ENCODE assay signal across 1 cellular context in the genomic region with DNA sequence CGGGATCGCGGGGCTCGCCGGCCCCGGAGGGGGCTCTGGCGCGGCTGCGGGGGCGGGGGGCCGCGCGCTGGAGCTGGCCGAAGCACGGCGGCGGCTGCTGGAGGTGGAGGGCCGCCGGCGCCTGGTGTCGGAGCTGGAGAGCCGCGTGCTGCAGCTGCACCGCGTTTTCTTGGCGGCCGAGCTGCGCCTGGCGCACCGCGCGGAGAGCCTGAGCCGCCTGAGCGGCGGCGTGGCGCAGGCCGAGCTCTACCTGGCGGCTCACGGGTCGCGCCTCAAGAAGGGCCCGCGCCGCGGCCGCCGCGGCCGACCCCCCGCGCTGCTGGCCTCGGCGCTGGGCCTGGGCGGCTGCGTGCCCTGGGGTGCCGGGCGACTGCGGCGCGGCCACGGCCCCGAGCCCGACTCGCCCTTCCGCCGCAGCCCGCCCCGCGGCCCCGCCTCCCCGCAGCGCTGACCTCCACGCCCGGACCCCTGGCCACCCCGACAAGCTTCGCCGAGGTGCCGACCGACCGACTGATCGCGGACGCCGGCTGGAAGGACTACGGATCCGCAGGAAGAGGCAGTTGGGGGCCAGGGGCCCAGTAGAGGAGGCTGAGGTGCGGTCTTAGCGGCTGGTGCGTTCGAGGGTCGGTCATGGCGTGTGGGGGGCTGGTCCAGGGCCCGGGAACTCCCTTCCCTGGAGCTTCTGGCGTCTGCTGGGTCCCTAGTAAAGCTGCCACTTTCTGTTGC.
TF ChIP-seq lines count a peak whose summit lies in the region.

No MANE protein-coding gene starts in this region.

TF ChIP-seq in K562, 482 proteins besides CTCF, POLR2A, EP300 and RAD21 (continued from another document and continues in another):
- TF ChIP-seq, protein P1, sequence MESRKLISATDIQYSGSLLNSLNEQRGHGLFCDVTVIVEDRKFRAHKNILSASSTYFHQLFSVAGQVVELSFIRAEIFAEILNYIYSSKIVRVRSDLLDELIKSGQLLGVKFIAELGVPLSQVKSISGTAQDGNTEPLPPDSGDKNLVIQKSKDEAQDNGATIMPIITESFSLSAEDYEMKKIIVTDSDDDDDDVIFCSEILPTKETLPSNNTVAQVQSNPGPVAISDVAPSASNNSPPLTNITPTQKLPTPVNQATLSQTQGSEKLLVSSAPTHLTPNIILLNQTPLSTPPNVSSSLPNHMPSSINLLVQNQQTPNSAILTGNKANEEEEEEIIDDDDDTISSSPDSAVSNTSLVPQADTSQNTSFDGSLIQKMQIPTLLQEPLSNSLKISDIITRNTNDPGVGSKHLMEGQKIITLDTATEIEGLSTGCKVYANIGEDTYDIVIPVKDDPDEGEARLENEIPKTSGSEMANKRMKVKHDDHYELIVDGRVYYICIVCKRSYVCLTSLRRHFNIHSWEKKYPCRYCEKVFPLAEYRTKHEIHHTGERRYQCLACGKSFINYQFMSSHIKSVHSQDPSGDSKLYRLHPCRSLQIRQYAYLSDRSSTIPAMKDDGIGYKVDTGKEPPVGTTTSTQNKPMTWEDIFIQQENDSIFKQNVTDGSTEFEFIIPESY (CRISPR knock-in tag; IDR thresholded peaks at IDR 0.05) = 0 out of 2 replicates have a peak, but pooled peaks have one; percentile 32
- TF ChIP-seq KLF6 (CRISPR knock-in tag; IDR thresholded peaks at IDR 0.05; ENCODE audit: borderline replicate concordance) (no peak), CTBP1 (IDR thresholded peaks at IDR 0.05; ENCODE audit: borderline replicate concordance) (peak; percentile 73; the same call in 1 of the 2 replicates), RCOR1 (IDR thresholded peaks at IDR 0.05; ENCODE audit: borderline replicate concordance in 1 of 2, low read depth in 2 of 2, low read length in 2 of 2) (no peak), CREBBP (IDR thresholded peaks at IDR 0.05; ENCODE audit: low read depth, low read length) (no peak), CEBPB (tag; IDR thresholded peaks at IDR 0.05) (no peak), TAF15 (IDR thresholded peaks at IDR 0.05; ENCODE audit: low read depth, low read length) (no peak), SNIP1 (IDR thresholded peaks at IDR 0.05; ENCODE audit: low read depth) (no peak), NCOA6 (IDR thresholded peaks at IDR 0.05) (no peak), CCAR2 (IDR thresholded peaks at IDR 0.05; ENCODE audit: low read depth, low read length) (no peak), SAP30 (IDR thresholded peaks at IDR 0.05; ENCODE audit: borderline replicate concordance, insufficient read depth, low read depth, low read length, poor library complexity, severe bottlenecking) (peak; percentile 60), RBM39 (optimal IDR thresholded peaks at IDR 0.05; ENCODE audit: low read depth, low read length) (no peak), BMI1 (IDR thresholded peaks at IDR 0.05; ENCODE audit: low read length) (no peak), MAFF (IDR thresholded peaks at IDR 0.05; ENCODE audit: low read length) (no peak)
- TF ChIP-seq, protein P2, sequence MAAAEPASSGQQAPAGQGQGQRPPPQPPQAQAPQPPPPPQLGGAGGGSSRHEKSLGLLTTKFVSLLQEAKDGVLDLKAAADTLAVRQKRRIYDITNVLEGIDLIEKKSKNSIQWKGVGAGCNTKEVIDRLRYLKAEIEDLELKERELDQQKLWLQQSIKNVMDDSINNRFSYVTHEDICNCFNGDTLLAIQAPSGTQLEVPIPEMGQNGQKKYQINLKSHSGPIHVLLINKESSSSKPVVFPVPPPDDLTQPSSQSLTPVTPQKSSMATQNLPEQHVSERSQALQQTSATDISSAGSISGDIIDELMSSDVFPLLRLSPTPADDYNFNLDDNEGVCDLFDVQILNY (CRISPR knock-in tag; IDR thresholded peaks at IDR 0.05) = no peak
- TF ChIP-seq, protein P3, sequence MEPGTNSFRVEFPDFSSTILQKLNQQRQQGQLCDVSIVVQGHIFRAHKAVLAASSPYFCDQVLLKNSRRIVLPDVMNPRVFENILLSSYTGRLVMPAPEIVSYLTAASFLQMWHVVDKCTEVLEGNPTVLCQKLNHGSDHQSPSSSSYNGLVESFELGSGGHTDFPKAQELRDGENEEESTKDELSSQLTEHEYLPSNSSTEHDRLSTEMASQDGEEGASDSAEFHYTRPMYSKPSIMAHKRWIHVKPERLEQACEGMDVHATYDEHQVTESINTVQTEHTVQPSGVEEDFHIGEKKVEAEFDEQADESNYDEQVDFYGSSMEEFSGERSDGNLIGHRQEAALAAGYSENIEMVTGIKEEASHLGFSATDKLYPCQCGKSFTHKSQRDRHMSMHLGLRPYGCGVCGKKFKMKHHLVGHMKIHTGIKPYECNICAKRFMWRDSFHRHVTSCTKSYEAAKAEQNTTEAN (CRISPR knock-in tag; IDR thresholded peaks at IDR 0.05) = no peak
- TF ChIP-seq, protein P4, sequence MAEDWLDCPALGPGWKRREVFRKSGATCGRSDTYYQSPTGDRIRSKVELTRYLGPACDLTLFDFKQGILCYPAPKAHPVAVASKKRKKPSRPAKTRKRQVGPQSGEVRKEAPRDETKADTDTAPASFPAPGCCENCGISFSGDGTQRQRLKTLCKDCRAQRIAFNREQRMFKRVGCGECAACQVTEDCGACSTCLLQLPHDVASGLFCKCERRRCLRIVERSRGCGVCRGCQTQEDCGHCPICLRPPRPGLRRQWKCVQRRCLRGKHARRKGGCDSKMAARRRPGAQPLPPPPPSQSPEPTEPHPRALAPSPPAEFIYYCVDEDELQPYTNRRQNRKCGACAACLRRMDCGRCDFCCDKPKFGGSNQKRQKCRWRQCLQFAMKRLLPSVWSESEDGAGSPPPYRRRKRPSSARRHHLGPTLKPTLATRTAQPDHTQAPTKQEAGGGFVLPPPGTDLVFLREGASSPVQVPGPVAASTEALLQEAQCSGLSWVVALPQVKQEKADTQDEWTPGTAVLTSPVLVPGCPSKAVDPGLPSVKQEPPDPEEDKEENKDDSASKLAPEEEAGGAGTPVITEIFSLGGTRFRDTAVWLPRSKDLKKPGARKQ (CRISPR knock-in tag; IDR thresholded peaks at IDR 0.05) = no peak
- TF ChIP-seq, protein P5, sequence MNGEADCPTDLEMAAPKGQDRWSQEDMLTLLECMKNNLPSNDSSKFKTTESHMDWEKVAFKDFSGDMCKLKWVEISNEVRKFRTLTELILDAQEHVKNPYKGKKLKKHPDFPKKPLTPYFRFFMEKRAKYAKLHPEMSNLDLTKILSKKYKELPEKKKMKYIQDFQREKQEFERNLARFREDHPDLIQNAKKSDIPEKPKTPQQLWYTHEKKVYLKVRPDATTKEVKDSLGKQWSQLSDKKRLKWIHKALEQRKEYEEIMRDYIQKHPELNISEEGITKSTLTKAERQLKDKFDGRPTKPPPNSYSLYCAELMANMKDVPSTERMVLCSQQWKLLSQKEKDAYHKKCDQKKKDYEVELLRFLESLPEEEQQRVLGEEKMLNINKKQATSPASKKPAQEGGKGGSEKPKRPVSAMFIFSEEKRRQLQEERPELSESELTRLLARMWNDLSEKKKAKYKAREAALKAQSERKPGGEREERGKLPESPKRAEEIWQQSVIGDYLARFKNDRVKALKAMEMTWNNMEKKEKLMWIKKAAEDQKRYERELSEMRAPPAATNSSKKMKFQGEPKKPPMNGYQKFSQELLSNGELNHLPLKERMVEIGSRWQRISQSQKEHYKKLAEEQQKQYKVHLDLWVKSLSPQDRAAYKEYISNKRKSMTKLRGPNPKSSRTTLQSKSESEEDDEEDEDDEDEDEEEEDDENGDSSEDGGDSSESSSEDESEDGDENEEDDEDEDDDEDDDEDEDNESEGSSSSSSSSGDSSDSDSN (IDR thresholded peaks at IDR 0.05; ENCODE audit: borderline replicate concordance in 1 of 2, low read depth in 2 of 2, low read length in 2 of 2) = peak in 1 of 2 experiments; percentile 62; a peak in 2 of 4 replicates
- TF ChIP-seq, protein P6, sequence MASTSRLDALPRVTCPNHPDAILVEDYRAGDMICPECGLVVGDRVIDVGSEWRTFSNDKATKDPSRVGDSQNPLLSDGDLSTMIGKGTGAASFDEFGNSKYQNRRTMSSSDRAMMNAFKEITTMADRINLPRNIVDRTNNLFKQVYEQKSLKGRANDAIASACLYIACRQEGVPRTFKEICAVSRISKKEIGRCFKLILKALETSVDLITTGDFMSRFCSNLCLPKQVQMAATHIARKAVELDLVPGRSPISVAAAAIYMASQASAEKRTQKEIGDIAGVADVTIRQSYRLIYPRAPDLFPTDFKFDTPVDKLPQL (IDR thresholded peaks at IDR 0.05; ENCODE audit: extremely low read depth, insufficient read length) = no peak
- TF ChIP-seq, protein P7, sequence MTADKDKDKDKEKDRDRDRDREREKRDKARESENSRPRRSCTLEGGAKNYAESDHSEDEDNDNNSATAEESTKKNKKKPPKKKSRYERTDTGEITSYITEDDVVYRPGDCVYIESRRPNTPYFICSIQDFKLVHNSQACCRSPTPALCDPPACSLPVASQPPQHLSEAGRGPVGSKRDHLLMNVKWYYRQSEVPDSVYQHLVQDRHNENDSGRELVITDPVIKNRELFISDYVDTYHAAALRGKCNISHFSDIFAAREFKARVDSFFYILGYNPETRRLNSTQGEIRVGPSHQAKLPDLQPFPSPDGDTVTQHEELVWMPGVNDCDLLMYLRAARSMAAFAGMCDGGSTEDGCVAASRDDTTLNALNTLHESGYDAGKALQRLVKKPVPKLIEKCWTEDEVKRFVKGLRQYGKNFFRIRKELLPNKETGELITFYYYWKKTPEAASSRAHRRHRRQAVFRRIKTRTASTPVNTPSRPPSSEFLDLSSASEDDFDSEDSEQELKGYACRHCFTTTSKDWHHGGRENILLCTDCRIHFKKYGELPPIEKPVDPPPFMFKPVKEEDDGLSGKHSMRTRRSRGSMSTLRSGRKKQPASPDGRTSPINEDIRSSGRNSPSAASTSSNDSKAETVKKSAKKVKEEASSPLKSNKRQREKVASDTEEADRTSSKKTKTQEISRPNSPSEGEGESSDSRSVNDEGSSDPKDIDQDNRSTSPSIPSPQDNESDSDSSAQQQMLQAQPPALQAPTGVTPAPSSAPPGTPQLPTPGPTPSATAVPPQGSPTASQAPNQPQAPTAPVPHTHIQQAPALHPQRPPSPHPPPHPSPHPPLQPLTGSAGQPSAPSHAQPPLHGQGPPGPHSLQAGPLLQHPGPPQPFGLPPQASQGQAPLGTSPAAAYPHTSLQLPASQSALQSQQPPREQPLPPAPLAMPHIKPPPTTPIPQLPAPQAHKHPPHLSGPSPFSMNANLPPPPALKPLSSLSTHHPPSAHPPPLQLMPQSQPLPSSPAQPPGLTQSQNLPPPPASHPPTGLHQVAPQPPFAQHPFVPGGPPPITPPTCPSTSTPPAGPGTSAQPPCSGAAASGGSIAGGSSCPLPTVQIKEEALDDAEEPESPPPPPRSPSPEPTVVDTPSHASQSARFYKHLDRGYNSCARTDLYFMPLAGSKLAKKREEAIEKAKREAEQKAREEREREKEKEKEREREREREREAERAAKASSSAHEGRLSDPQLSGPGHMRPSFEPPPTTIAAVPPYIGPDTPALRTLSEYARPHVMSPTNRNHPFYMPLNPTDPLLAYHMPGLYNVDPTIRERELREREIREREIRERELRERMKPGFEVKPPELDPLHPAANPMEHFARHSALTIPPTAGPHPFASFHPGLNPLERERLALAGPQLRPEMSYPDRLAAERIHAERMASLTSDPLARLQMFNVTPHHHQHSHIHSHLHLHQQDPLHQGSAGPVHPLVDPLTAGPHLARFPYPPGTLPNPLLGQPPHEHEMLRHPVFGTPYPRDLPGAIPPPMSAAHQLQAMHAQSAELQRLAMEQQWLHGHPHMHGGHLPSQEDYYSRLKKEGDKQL (CRISPR knock-in tag; IDR thresholded peaks at IDR 0.05; ENCODE audit: borderline replicate concordance) = no peak
- TF ChIP-seq, protein P8, sequence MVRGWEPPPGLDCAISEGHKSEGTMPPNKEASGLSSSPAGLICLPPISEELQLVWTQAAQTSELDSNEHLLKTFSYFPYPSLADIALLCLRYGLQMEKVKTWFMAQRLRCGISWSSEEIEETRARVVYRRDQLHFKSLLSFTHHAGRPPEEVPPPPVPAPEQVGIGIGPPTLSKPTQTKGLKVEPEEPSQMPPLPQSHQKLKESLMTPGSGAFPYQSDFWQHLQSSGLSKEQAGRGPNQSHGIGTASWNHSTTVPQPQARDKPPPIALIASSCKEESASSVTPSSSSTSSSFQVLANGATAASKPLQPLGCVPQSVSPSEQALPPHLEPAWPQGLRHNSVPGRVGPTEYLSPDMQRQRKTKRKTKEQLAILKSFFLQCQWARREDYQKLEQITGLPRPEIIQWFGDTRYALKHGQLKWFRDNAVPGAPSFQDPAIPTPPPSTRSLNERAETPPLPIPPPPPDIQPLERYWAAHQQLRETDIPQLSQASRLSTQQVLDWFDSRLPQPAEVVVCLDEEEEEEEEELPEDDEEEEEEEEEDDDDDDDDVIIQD (CRISPR knock-in tag; IDR thresholded peaks at IDR 0.05) = no peak
- TF ChIP-seq, protein P9, sequence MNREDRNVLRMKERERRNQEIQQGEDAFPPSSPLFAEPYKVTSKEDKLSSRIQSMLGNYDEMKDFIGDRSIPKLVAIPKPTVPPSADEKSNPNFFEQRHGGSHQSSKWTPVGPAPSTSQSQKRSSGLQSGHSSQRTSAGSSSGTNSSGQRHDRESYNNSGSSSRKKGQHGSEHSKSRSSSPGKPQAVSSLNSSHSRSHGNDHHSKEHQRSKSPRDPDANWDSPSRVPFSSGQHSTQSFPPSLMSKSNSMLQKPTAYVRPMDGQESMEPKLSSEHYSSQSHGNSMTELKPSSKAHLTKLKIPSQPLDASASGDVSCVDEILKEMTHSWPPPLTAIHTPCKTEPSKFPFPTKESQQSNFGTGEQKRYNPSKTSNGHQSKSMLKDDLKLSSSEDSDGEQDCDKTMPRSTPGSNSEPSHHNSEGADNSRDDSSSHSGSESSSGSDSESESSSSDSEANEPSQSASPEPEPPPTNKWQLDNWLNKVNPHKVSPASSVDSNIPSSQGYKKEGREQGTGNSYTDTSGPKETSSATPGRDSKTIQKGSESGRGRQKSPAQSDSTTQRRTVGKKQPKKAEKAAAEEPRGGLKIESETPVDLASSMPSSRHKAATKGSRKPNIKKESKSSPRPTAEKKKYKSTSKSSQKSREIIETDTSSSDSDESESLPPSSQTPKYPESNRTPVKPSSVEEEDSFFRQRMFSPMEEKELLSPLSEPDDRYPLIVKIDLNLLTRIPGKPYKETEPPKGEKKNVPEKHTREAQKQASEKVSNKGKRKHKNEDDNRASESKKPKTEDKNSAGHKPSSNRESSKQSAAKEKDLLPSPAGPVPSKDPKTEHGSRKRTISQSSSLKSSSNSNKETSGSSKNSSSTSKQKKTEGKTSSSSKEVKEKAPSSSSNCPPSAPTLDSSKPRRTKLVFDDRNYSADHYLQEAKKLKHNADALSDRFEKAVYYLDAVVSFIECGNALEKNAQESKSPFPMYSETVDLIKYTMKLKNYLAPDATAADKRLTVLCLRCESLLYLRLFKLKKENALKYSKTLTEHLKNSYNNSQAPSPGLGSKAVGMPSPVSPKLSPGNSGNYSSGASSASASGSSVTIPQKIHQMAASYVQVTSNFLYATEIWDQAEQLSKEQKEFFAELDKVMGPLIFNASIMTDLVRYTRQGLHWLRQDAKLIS (CRISPR knock-in tag; IDR thresholded peaks at IDR 0.05) = no peak
- TF ChIP-seq, protein P10, sequence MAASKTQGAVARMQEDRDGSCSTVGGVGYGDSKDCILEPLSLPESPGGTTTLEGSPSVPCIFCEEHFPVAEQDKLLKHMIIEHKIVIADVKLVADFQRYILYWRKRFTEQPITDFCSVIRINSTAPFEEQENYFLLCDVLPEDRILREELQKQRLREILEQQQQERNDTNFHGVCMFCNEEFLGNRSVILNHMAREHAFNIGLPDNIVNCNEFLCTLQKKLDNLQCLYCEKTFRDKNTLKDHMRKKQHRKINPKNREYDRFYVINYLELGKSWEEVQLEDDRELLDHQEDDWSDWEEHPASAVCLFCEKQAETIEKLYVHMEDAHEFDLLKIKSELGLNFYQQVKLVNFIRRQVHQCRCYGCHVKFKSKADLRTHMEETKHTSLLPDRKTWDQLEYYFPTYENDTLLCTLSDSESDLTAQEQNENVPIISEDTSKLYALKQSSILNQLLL (CRISPR knock-in tag; IDR thresholded peaks at IDR 0.05; ENCODE audit: borderline replicate concordance) = no peak
- TF ChIP-seq, protein P11, sequence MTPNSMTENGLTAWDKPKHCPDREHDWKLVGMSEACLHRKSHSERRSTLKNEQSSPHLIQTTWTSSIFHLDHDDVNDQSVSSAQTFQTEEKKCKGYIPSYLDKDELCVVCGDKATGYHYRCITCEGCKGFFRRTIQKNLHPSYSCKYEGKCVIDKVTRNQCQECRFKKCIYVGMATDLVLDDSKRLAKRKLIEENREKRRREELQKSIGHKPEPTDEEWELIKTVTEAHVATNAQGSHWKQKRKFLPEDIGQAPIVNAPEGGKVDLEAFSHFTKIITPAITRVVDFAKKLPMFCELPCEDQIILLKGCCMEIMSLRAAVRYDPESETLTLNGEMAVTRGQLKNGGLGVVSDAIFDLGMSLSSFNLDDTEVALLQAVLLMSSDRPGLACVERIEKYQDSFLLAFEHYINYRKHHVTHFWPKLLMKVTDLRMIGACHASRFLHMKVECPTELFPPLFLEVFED (CRISPR knock-in tag; conservative IDR thresholded peaks at IDR 0.05) = no peak
